Comparison of ENCODE assay signal across 17 cellular contexts in genomic region chr16:77787452-77787851, GRCh38. TPM values are rescaled to one million over a fixed set of nuclear protein-coding genes. Genes with fewer than 3 reads are reported as not detected.
A peak's percentile ranks its signal among the peaks of the same experiment; 100 is the strongest.
DNase-seq lines count a peak whose midpoint lies in the region; ATAC-seq and TF ChIP-seq lines count a peak whose summit lies in the region.
"Had no signal": no experiment of that assay in that cellular context is flagged by ENCODE, and none has a peak within 500 bp of the region (broad histone marks: within the 10 kb centered on the region; RNA-seq: fewer than 3 reads in every experiment).

No MANE protein-coding gene starts in this region.

- no peak overlapping the region for H3K23ac ChIP-seq in IMR-90 (ENCODE audit: low read depth, low read length)

- no peak overlapping the region for H2AFZ ChIP-seq in IMR-90 (replicated peaks; ENCODE audit: low read length, poor library complexity)

- CTCF ChIA-PET in IMR-90 (lab: Yijun Ruan, JAX), result interaction anchor here (0.6 kb wide), 1 partner anchor 26 kb away, joined by 3 read pairs; no protein-coding TSS in a partner anchor

- H3K4me3 Mint-ChIP-seq in central memory CD8-positive, alpha-beta T cell, result peak overlapping the region; percentile 54
- peak overlapping the region in 2 of 3 experiments; percentile 27 to 83 for H3K4me3 Mint-ChIP-seq in nephron

- in situ Hi-C loops in IMR-90 (cut with MboI; ENCODE audit: low sequenced_read_pairs), result no loop called here

- ATAC-seq in IMR-90 (ENCODE audit: low read depth), result no peak
- ATAC-seq in central memory CD8-positive, alpha-beta T cell (replicated peaks; ENCODE audit: extremely low read depth, poor library complexity, severe bottlenecking), result no peak
- no peak for ATAC-seq in left colon
- ATAC-seq: PC-3 had no signal

- dilution Hi-C loops in IMR-90 (cut with HindIII; ENCODE audit: low sequenced_read_pairs, unreplicated experiment), result no loop called here

- TF ChIP-seq CTCF in IMR-90 (conservative IDR thresholded peaks at IDR 0.05; ENCODE audit: low read depth, low read length) (no peak), nephron (IDR thresholded peaks at IDR 0.05; ENCODE audit: unreplicated experiment in 3 of 3) (no peak)

- TF ChIP-seq POLR2A in IMR-90 (IDR thresholded peaks at IDR 0.05; ENCODE audit: low read depth, low read length), result no peak

- H3K4me2 ChIP-seq in IMR-90 (ENCODE audit: low read depth, low read length), result no peak overlapping the region

- no peaks in the 10 kb centered on the region for H3K9me3 Mint-ChIP-seq in central memory CD8-positive, alpha-beta T cell
- H3K9me3 Mint-ChIP-seq in nephron, result no peaks in the 10 kb centered on the region

- H3K4me3 ChIP-seq in IMR-90 (ENCODE audit: insufficient read depth, low read depth, low read length), result no peak overlapping the region

- no peak overlapping the region for H3K14ac ChIP-seq in IMR-90 (replicated peaks; ENCODE audit: low read depth, low read length)

- H3K27me3 ChIP-seq in IMR-90 (ENCODE audit: control insufficient read depth, insufficient read depth, low read length), result peaks cover 4% of the 10 kb centered on the region; the same call in 1 of the 2 replicates

- no peak overlapping the region for H2BK5ac ChIP-seq in IMR-90 (ENCODE audit: low read depth, low read length, poor library complexity, severe bottlenecking)

- no peak overlapping the region for H3K56ac ChIP-seq in IMR-90 (ENCODE audit: extremely low read depth, insufficient read depth, low read length)

- TF ChIP-seq RAD21 in IMR-90 (IDR thresholded peaks at IDR 0.05; ENCODE audit: low read length), result no peak

- no peaks in the 10 kb centered on the region for H4K20me1 ChIP-seq in IMR-90 (ENCODE audit: insufficient read depth, low read length)

- H3K9me3 ChIP-seq in IMR-90 (ENCODE audit: control insufficient read depth, insufficient read depth, low read length), result no peaks in the 10 kb centered on the region
- H3K9me3 ChIP-seq: SK-N-SH had no signal

- H3K27ac Mint-ChIP-seq in central memory CD8-positive, alpha-beta T cell (ENCODE audit: low read depth), result no peak overlapping the region
- no peak overlapping the region for H3K27ac Mint-ChIP-seq in nephron
- H3K27ac Mint-ChIP-seq: IgD-negative memory B cell had no signal

- peaks cover 1% of the 10 kb centered on the region for H3K36me3 Mint-ChIP-seq in central memory CD8-positive, alpha-beta T cell (ENCODE audit: insufficient read depth)
- no peaks in the 10 kb centered on the region for H3K36me3 Mint-ChIP-seq in nephron (ENCODE audit: low read depth)
- H3K36me3 Mint-ChIP-seq: IgD-negative memory B cell had no signal

- no peak overlapping the region for H2BK15ac ChIP-seq in IMR-90 (ENCODE audit: low read depth, low read length)

- no peak for DNase-seq in IMR-90
- DNase-seq in central memory CD8-positive, alpha-beta T cell (ENCODE audit: low spot score in 2 of 2), result no peak
- no peak for DNase-seq in left colon
- DNase-seq in NCI-H2227 treated with DMSO at 0.1 percent for 48 hours (lab: John Stamatoyannopoulos, UW), result no peak
- DNase-seq in stimulated activated CD4-positive, alpha-beta T cell treated with anti-CD3 and anti-CD28 coated beads, Interleukin-4, amount 100 ng/mL, for 24 hours, result no peak
- DNase-seq in AG20443 (ENCODE audit: low spot score), result no peak
- DNase-seq: AML-193, DMS79, GOT3, NCI-H226, PC-3, RPMI8226, SHP77 treated with DMSO at 0.1 percent for 48 hours had no signal

- no CpG with 5 or more reads among the region's 2 CpGs for WGBS in IMR-90 (ENCODE audit: extremely low coverage in 2 of 2, insufficient read length in 1 of 2), 2 experiments

- no peak overlapping the region for H2AK9ac ChIP-seq in IMR-90 (replicated peaks; ENCODE audit: low read depth, low read length, poor library complexity)

- peaks cover 7% of the 10 kb centered on the region for H3K4me1 Mint-ChIP-seq in central memory CD8-positive, alpha-beta T cell
- peaks cover 7% of the 10 kb centered on the region for H3K4me1 Mint-ChIP-seq in nephron

- H2AK5ac ChIP-seq in IMR-90 (ENCODE audit: low read depth, low read length), result no peak overlapping the region

- no peak overlapping the region for H3K9ac ChIP-seq in IMR-90 (ENCODE audit: low read depth, low read length)

- H3K4ac ChIP-seq in IMR-90 (ENCODE audit: low read depth, low read length), result no peak overlapping the region

- no peak overlapping the region for H4K91ac ChIP-seq in IMR-90 (ENCODE audit: insufficient read depth, low read depth, low read length)

- H3K36me3 ChIP-seq in IMR-90 (ENCODE audit: control insufficient read depth, insufficient read depth, low read length), result no peaks in the 10 kb centered on the region

- peaks cover 64% of the 10 kb centered on the region for H3K27me3 Mint-ChIP-seq in central memory CD8-positive, alpha-beta T cell
- peaks cover 73% of the 10 kb centered on the region for H3K27me3 Mint-ChIP-seq in nephron (ENCODE audit: low read depth)

- H3K9me1 ChIP-seq in IMR-90 (ENCODE audit: insufficient read depth, low read length), result no peaks in the 10 kb centered on the region; the same call in 1 of the 2 replicates

- H3K18ac ChIP-seq in IMR-90 (ENCODE audit: low read depth, low read length), result no peak overlapping the region

- H2BK120ac ChIP-seq in IMR-90 (ENCODE audit: low read depth, low read length), result peak overlapping the region; percentile 39; the same call in 1 of the 2 replicates

- no peak overlapping the region for H4K5ac ChIP-seq in IMR-90 (ENCODE audit: low read depth, low read length)

- no peak overlapping the region for H2BK20ac ChIP-seq in IMR-90 (ENCODE audit: low read depth, low read length)

- peaks cover 0 to 3% of the 10 kb centered on the region in 2 experiments; a peak in 3 of 4 replicates for H3K79me1 ChIP-seq in IMR-90 (ENCODE audit: low read depth in 1 of 2, low read length in 2 of 2)

- no peak overlapping the region for H4K8ac ChIP-seq in IMR-90 (ENCODE audit: low read depth in 2 of 2, low read length in 2 of 2)

- intact Hi-C loops in IMR-90 (cut with micrococcal nuclease), result no loop called here
- intact Hi-C loops in left colon (cut with DNase I, micrococcal nuclease), result loop anchor here in 1 of 2 donors (10.0 kb wide), 1 partner anchor 113 kb away; no protein-coding TSS in a partner anchor

- H3K27ac ChIP-seq in IMR-90 (ENCODE audit: insufficient read depth, low read length), result no peak overlapping the region

- POLR2A ChIA-PET in IMR-90 (lab: Charles Lee; ENCODE audit: unreplicated experiment), result no interaction called here

- peaks cover 9% of the 10 kb centered on the region for H3K4me1 ChIP-seq in IMR-90 (ENCODE audit: control insufficient read depth, insufficient read depth, low read length)

- no TSS peak for BruUV-seq in IMR-90 (replicated peaks; lab: Mats Ljungman, UMichigan)

TF ChIP-seq in IMR-90, 13 proteins besides CTCF, POLR2A, EP300 and RAD21:
- no peak for TF ChIP-seq CEBPB (IDR thresholded peaks at IDR 0.05; ENCODE audit: low read depth, low read length)
TF ChIP-seq in IMR-90: peak in this region for 0.

RNA-seq across cellular contexts. Expression of gene VAT1L, which starts 0.9 kb away (rescaled TPM):
- 18.1 and 18.5 TPM in 2 replicates for total RNA-seq in IMR-90 (2012; rRNA removed)
- 14.1 and 15.4 TPM in 2 replicates for polyA plus RNA-seq in IMR-90 (2012; rRNA removed)
- 7.3 TPM in 2 replicates for polyA plus RNA-seq in IMR-90 (2012; cell fraction: cytosol; rRNA removed)
- 2.4 and 9.5 TPM in 2 replicates for polyA plus RNA-seq in IMR-90 (2012; cell fraction: nucleus; rRNA removed; ENCODE audit: low replicate concordance)
- 1 to 10 TPM in 1 of 2 donors, under 1 TPM in 1; 0.73 to 1.6 TPM for total RNA-seq in left colon
- polyA plus RNA-seq: CD14-positive monocyte, IgD-negative memory B cell had no signal
